Comparison of ENCODE assay signal across 7 cellular contexts in the genomic region with DNA sequence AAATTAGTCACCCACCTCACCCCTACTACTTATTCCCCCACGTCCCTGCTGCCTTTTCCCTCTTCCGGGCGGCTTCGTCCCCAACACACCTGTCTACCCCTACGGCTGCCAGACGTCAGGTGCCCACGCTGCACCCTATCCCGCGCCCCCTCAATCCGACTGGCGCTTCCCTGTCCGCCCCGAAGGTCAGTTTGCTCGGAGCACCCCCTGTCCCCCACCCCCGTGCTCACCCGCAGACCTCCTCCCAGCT. TPM values are rescaled to one million over a fixed set of nuclear protein-coding genes. Genes with fewer than 3 reads are reported as not detected.
DNase-seq lines count a peak whose midpoint lies in the region; ATAC-seq, FAIRE-seq and TF ChIP-seq lines count a peak whose summit lies in the region.

No MANE protein-coding gene starts in this region.

- no peaks in the 10 kb centered on the region for H3K79me2 ChIP-seq in GM12878 (ENCODE audit: control insufficient read depth, insufficient read depth, low read length)

- CTCF ChIA-PET in GM12878 (lab: Yijun Ruan, JAX) = interaction anchor here (0.5 to 1.0 kb wide), 3 partner anchors 13 to 326 kb away, joined by 3 to 4 read pairs (median 3); no protein-coding TSS in a partner anchor

- H3K4me1 ChIP-seq in GM12878 (ENCODE audit: control insufficient read depth, insufficient read depth, low read length) (no peaks in the 10 kb centered on the region), lower lobe of right lung (peaks cover 10% of the 10 kb centered on the region), upper lobe of right lung (peaks cover 12% of the 10 kb centered on the region)

- TF ChIP-seq CTCF in GM12878 (IDR thresholded peaks at IDR 0.05 in 2 of 3, conservative IDR thresholded peaks at IDR 0.05 in 1 of 3; ENCODE audit: control insufficient read depth in 2 of 3, extremely low read depth in 1 of 3, insufficient read depth in 1 of 3, low read depth in 3 of 3, low read length in 3 of 3) (no peak), lower lobe of right lung (IDR thresholded peaks at IDR 0.05) (no peak), upper lobe of right lung (IDR thresholded peaks at IDR 0.05) (no peak)

- intact Hi-C loops in GM12878 (cut with micrococcal nuclease; ENCODE audit: unreplicated experiment) = no loop called here
- intact Hi-C loops in lower lobe of right lung (cut with DNase I) = no loop called here
- intact Hi-C loops in upper lobe of right lung (cut with DNase I) = no loop called here

- no peak overlapping the region for H2AFZ ChIP-seq in GM12878 (ENCODE audit: control insufficient read depth, low read depth, low read length)

- DNase-seq in GM12878 (ENCODE audit: low read depth, low spot score) (no peak), lower lobe of right lung (no peak), upper lobe of right lung (no peak), iPS-NIHi11 (ENCODE audit: low spot score) (no peak), NCI-H2107 treated with DMSO at 0.1 percent for 48 hours (lab: John Stamatoyannopoulos, UW; ENCODE audit: unreplicated experiment) (no peak)

- no peak for TF ChIP-seq EP300 in GM12878 (IDR thresholded peaks at IDR 0.05; ENCODE audit: borderline replicate concordance in 1 of 2, control insufficient read depth in 1 of 2, low read depth in 2 of 2, low read length in 2 of 2)

- H3K27me3 ChIP-seq in GM12878 (replicated peaks in 1 of 2; ENCODE audit: control insufficient read depth in 2 of 2, insufficient read depth in 2 of 2, low read length in 1 of 2) (peaks cover 9 to 16% of the 10 kb centered on the region in 2 experiments), lower lobe of right lung (ENCODE audit: low read depth) (no peaks in the 10 kb centered on the region), upper lobe of right lung (peaks cover 5% of the 10 kb centered on the region)

- H3K9me3 ChIP-seq in GM12878 (replicated peaks; ENCODE audit: control insufficient read depth, insufficient read depth, low read length) (no peaks in the 10 kb centered on the region; the same call in 2 of the 3 replicates), lower lobe of right lung (no peaks in the 10 kb centered on the region), upper lobe of right lung (no peaks in the 10 kb centered on the region)

- H4K20me1 ChIP-seq in GM12878 (ENCODE audit: control insufficient read depth, insufficient read depth) = no peaks in the 10 kb centered on the region

- FAIRE-seq in GM12878 (lab: Jason Lieb, UNC) = no peak

- SMC1A ChIA-PET in GM12878 (lab: Charles Lee; ENCODE audit: uncharacterized antibody, unreplicated experiment) = interaction anchor here (0.5 kb wide), 1 partner anchor 21 kb away, joined by 3 read pairs; no protein-coding TSS in a partner anchor

- BruUV-seq in GM12878 (replicated peaks; lab: Mats Ljungman, UMichigan) = no TSS peak

- TF ChIP-seq RAD21 in GM12878 (IDR thresholded peaks at IDR 0.05; ENCODE audit: insufficient read depth, low read depth, low read length) = no peak

- 0 out of 2 replicates have a peak overlapping the region, but pooled peaks have one; percentile 1 for H3K4me2 ChIP-seq in GM12878 (ENCODE audit: control insufficient read depth, insufficient read depth)

- H3K27ac ChIP-seq in GM12878 (ENCODE audit: control insufficient read depth, insufficient read depth) (no peak overlapping the region), lower lobe of right lung (peak overlapping the region; percentile 31), upper lobe of right lung (no peak overlapping the region)

- H3K9ac ChIP-seq in GM12878 (ENCODE audit: control insufficient read depth, insufficient read depth, low read length) = no peak overlapping the region

- POLR2A ChIA-PET in GM12878 (lab: Charles Lee) = no interaction called here

- RAD21 ChIA-PET in GM12878 (lab: Charles Lee; ENCODE audit: unreplicated experiment) = no interaction called here

- no peak for TF ChIP-seq POLR2A in GM12878 (IDR thresholded peaks at IDR 0.05; ENCODE audit: low read depth, low read length)

- in situ Hi-C loops in GM12878 (cut with MboI) = no loop called here

- H3K4me3 ChIP-seq in GM12878 (no peak overlapping the region), lower lobe of right lung (peak overlapping the region; percentile 61), upper lobe of right lung (peak overlapping the region; percentile 56)

- WGBS in GM12878 (ENCODE audit: insufficient coverage, insufficient replicate concordance, low lambda C conversion rate, missing lambda C conversion rate) = 4% methylated on average over 5 of the region's 16 CpGs

- peak; percentile 5 for ATAC-seq in GM19351 (IDR thresholded peaks at IDR 0.05; ENCODE audit: unreplicated experiment)
- ATAC-seq in HG03135 (IDR thresholded peaks at IDR 0.05; ENCODE audit: unreplicated experiment) = peak; percentile 15
- peak; percentile 26; the same call in 2 of the 3 replicates for ATAC-seq in GM12878
- peak; percentile 32 to 43 for ATAC-seq in lower lobe of right lung
- no peak for ATAC-seq in upper lobe of right lung

- H3K36me3 ChIP-seq in GM12878 (ENCODE audit: control insufficient read depth in 2 of 2, insufficient read depth in 2 of 2, low read length in 1 of 2) (no peaks in the 10 kb centered on the region), lower lobe of right lung (no peaks in the 10 kb centered on the region), upper lobe of right lung (no peaks in the 10 kb centered on the region)

TF ChIP-seq in GM12878, 131 proteins besides CTCF, POLR2A, EP300 and RAD21:
- TF ChIP-seq, protein P1, sequence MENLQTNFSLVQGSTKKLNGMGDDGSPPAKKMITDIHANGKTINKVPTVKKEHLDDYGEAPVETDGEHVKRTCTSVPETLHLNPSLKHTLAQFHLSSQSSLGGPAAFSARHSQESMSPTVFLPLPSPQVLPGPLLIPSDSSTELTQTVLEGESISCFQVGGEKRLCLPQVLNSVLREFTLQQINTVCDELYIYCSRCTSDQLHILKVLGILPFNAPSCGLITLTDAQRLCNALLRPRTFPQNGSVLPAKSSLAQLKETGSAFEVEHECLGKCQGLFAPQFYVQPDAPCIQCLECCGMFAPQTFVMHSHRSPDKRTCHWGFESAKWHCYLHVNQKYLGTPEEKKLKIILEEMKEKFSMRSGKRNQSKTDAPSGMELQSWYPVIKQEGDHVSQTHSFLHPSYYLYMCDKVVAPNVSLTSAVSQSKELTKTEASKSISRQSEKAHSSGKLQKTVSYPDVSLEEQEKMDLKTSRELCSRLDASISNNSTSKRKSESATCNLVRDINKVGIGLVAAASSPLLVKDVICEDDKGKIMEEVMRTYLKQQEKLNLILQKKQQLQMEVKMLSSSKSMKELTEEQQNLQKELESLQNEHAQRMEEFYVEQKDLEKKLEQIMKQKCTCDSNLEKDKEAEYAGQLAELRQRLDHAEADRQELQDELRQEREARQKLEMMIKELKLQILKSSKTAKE (IDR thresholded peaks at IDR 0.05; ENCODE audit: low read depth, poor library complexity, severe bottlenecking) = no peak
- TF ChIP-seq SIN3A (IDR thresholded peaks at IDR 0.05; ENCODE audit: low read depth, low read length) (no peak), HDAC2 (IDR thresholded peaks at IDR 0.05) (no peak), SIX5 (IDR thresholded peaks at IDR 0.05; ENCODE audit: low read depth, low read length, severe bottlenecking) (no peak), CHD2 (IDR thresholded peaks at IDR 0.05; ENCODE audit: borderline replicate concordance, low read depth, low read length) (no peak)
TF ChIP-seq in GM12878: peak in this region for 0.

RNA-seq across cellular contexts. Expression of gene ACVR1C, which starts 0.5 kb away (rescaled TPM):
- not detected in 2 replicates for total RNA-seq in GM12878 (2013; cell fraction: nucleolus; rRNA removed)
- total RNA-seq in GM12878 (2014; rRNA removed) = not detected in 2 replicates
- not detected in 2 replicates for total RNA-seq in GM12878 (2014; rRNA removed; fragmentation: Illumina TruSeq; extraction: Trizol)
- not detected in 2 replicates for total RNA-seq in GM12878 (2021)
- not detected for polyA plus RNA-seq in GM12878 (2011; ENCODE audit: low read depth)
- polyA plus RNA-seq in GM12878 (2011; rRNA removed) = not detected in 2 replicates
- polyA plus RNA-seq in GM12878 (2011; cell fraction: cytosol; rRNA removed) = not detected in 2 replicates
- not detected in 2 replicates for polyA plus RNA-seq in GM12878 (2011; cell fraction: nucleus; rRNA removed)
- 0.01 TPM in 1 of 2 replicates, not detected in the other for polyA plus RNA-seq in GM12878 (2012)
- polyA plus RNA-seq in GM12878 (2014; fragmentation: Illumina TruSeq; extraction: Trizol) = not detected in 2 replicates
- polyA plus RNA-seq in GM12878 (2014; fragmentation: Nextera tagmentation; extraction: Ambion mirVana) = not detected
- not detected in 2 replicates for polyA plus RNA-seq in GM12878 (2014; rRNA removed)
- not detected for polyA plus RNA-seq in GM12878 (2016; fragmentation: Nextera tagmentation; extraction: Ambion mirVana)
- not detected in 2 replicates for polyA minus RNA-seq in GM12878 (2011; rRNA and poly(A)+ RNA removed)
- not detected in 2 replicates for polyA minus RNA-seq in GM12878 (2011; cell fraction: cytosol; rRNA and poly(A)+ RNA removed)
- polyA minus RNA-seq in GM12878 (2011; cell fraction: nucleus; rRNA and poly(A)+ RNA removed) = not detected in 2 replicates
- total RNA-seq in lower lobe of right lung = 1.7 TPM
- 1.1 TPM for total RNA-seq in upper lobe of right lung
